ENCODE assay signal across 8 cellular contexts in genomic region chr7:50962962-50963374, GRCh38.
DNase-seq lines count a peak whose midpoint lies in the region; ATAC-seq and TF ChIP-seq lines count a peak whose summit lies in the region.

No MANE protein-coding gene starts in this region.

- no peak for TF ChIP-seq POLR2A in erythroblast (IDR thresholded peaks at IDR 0.05; ENCODE audit: low read length)

- no peak for ATAC-seq in activated naive CD4-positive, alpha-beta T cell treated with anti-CD3 and anti-CD28 coated beads, Interleukin-2, amount 50 U/mL, for 72 hours

- no peaks in the 10 kb centered on the region for H3K27me3 ChIP-seq in BE2C

- H3K36me3 Mint-ChIP-seq in activated naive CD4-positive, alpha-beta T cell treated with anti-CD3 and anti-CD28 coated beads, Interleukin-2, amount 50 U/mL, for 72 hours = peaks cover 4 to 10% of the 10 kb centered on the region in 2 donors

- H3K4me3 ChIP-seq in BE2C (ENCODE audit: low read depth, low read length) = no peak overlapping the region
- H3K4me3 ChIP-seq in HEK293 (ENCODE audit: low read depth, low read length) = no peak overlapping the region

- no peak overlapping the region for H3K27ac Mint-ChIP-seq in activated naive CD4-positive, alpha-beta T cell treated with anti-CD3 and anti-CD28 coated beads, Interleukin-2, amount 50 U/mL, for 72 hours

- H3K9me3 ChIP-seq in BE2C (no peaks in the 10 kb centered on the region), HEK293 (ENCODE audit: control insufficient read depth, insufficient read depth, low read depth, low read length) (no peaks in the 10 kb centered on the region)

- POLR2A ChIA-PET in HEK293 (lab: Yijun Ruan, JAX) = no interaction called here

- CTCF ChIA-PET in HEK293 (lab: Yijun Ruan, JAX) = interaction anchor here (0.6 to 0.9 kb wide), 2 partner anchors 267 to 404 kb away, joined by 3 to 4 read pairs; no protein-coding TSS in a partner anchor

- TF ChIP-seq CTCF in BE2C (IDR thresholded peaks at IDR 0.05; ENCODE audit: low read depth, low read length) (no peak), HEK293 (tag by site-specific recombination; IDR thresholded peaks at IDR 0.05) (no peak)

- peaks cover 8 to 13% of the 10 kb centered on the region in 2 donors for H3K9me3 Mint-ChIP-seq in activated naive CD4-positive, alpha-beta T cell treated with anti-CD3 and anti-CD28 coated beads, Interleukin-2, amount 50 U/mL, for 72 hours

- peak; percentile 65 for DNase-seq in BE2C
- peak; percentile 99 for DNase-seq in NCI-H69 (lab: John Stamatoyannopoulos, UW)
- peak; percentile 60 to 72 for DNase-seq in erythroblast (lab: John Stamatoyannopoulos, UW)
- peak; percentile 91 for DNase-seq in renal cortical epithelial cell (ENCODE audit: low read depth)
- no peak for DNase-seq in AML-193 (lab: John Stamatoyannopoulos, UW)
- no peak for DNase-seq in T-helper 2 cell
- DNase-seq in activated naive CD4-positive, alpha-beta T cell treated with anti-CD3 and anti-CD28 coated beads, Interleukin-2, amount 50 U/mL, for 72 hours (ENCODE audit: low spot score in 2 of 2) = no peak

- H3K4me1 ChIP-seq in BE2C = no peaks in the 10 kb centered on the region
- peaks cover 5% of the 10 kb centered on the region; the same call in 1 of the 2 replicates for H3K4me1 ChIP-seq in HEK293 (ENCODE audit: control insufficient read depth, insufficient read depth, low read length)

- no peak overlapping the region; the same call in 1 of the 2 replicates for H3K27ac ChIP-seq in HEK293 (ENCODE audit: extremely low read depth, low read depth, low read length)

- H3K36me3 ChIP-seq in BE2C = no peaks in the 10 kb centered on the region
- no peaks in the 10 kb centered on the region for H3K36me3 ChIP-seq in HEK293 (ENCODE audit: control insufficient read depth in 2 of 2, insufficient read depth in 1 of 2, low read length in 2 of 2)

TF ChIP-seq in HEK293, 187 proteins besides CTCF, POLR2A, EP300 and RAD21 (continues in another document):
- TF ChIP-seq ZNF19 (tag by site-specific recombination; IDR thresholded peaks at IDR 0.05; ENCODE audit: low read depth) = no peak
- TF ChIP-seq ZNF76 (tag by site-specific recombination; IDR thresholded peaks at IDR 0.05; ENCODE audit: borderline replicate concordance, low read depth) = no peak
- peak; percentile 15; the same call in 1 of the 2 replicates for TF ChIP-seq ZBTB17 (tag by site-specific recombination; IDR thresholded peaks at IDR 0.05)
- 0 out of 2 replicates have a peak, but pooled peaks have one; percentile 41 for TF ChIP-seq SP3 (tag by site-specific recombination; IDR thresholded peaks at IDR 0.05)
- no peak for TF ChIP-seq ZBTB7A (tag by site-specific recombination; IDR thresholded peaks at IDR 0.05; ENCODE audit: low read depth)
- TF ChIP-seq ZNF776 (tag by site-specific recombination; IDR thresholded peaks at IDR 0.05; ENCODE audit: borderline replicate concordance) = no peak
- no peak for TF ChIP-seq ZNF768 (tag by site-specific recombination; IDR thresholded peaks at IDR 0.05)
- no peak for TF ChIP-seq ZNF433 (tag by site-specific recombination; IDR thresholded peaks at IDR 0.05; ENCODE audit: low read depth)
- TF ChIP-seq ZBTB8A (tag by site-specific recombination; IDR thresholded peaks at IDR 0.05) = peak; percentile 90
- TF ChIP-seq RBAK (tag by site-specific recombination; IDR thresholded peaks at IDR 0.05) = no peak
- TF ChIP-seq ZNF777 (tag by site-specific recombination; IDR thresholded peaks at IDR 0.05; ENCODE audit: borderline replicate concordance) = no peak
- TF ChIP-seq ZNF791 (tag by site-specific recombination; IDR thresholded peaks at IDR 0.05) = no peak
- TF ChIP-seq ZNF837 (tag by site-specific recombination; IDR thresholded peaks at IDR 0.05) = no peak
- TF ChIP-seq ZNF311 (tag by site-specific recombination; IDR thresholded peaks at IDR 0.05; ENCODE audit: borderline replicate concordance) = no peak
- TF ChIP-seq ZIC2 (tag by site-specific recombination; IDR thresholded peaks at IDR 0.05) = peak; percentile 99
- 0 out of 2 replicates have a peak, but pooled peaks have one; percentile 48 for TF ChIP-seq KLF16 (tag by site-specific recombination; IDR thresholded peaks at IDR 0.05)
- TF ChIP-seq ZNF391 (tag by site-specific recombination; IDR thresholded peaks at IDR 0.05; ENCODE audit: borderline replicate concordance, low read depth) = no peak
- peak; percentile 55 for TF ChIP-seq PRDM10 (tag by site-specific recombination; IDR thresholded peaks at IDR 0.05)
- no peak for TF ChIP-seq ZNF426 (tag by site-specific recombination; IDR thresholded peaks at IDR 0.05)
- TF ChIP-seq FEZF1 (tag by site-specific recombination; IDR thresholded peaks at IDR 0.05) = peak; percentile 81
- no peak for TF ChIP-seq MEIS1 (CRISPR knock-in tag; IDR thresholded peaks at IDR 0.05; ENCODE audit: borderline replicate concordance)
- TF ChIP-seq ZNF155 (tag by site-specific recombination; IDR thresholded peaks at IDR 0.05) = no peak
- no peak for TF ChIP-seq ZNF544 (tag by site-specific recombination; IDR thresholded peaks at IDR 0.05)
- TF ChIP-seq GFI1B (tag by site-specific recombination; IDR thresholded peaks at IDR 0.05) = no peak
- TF ChIP-seq ZNF398 (tag by site-specific recombination; IDR thresholded peaks at IDR 0.05) = 0 out of 2 replicates have a peak, but pooled peaks have one; percentile 32
- TF ChIP-seq ZNF26 (tag by site-specific recombination; IDR thresholded peaks at IDR 0.05) = no peak
- TF ChIP-seq ZNF2 (tag by site-specific recombination; IDR thresholded peaks at IDR 0.05) = no peak
- no peak for TF ChIP-seq ZNF654 (tag by site-specific recombination; IDR thresholded peaks at IDR 0.05; ENCODE audit: low read depth)
- peak; percentile 43; the same call in 1 of the 2 replicates for TF ChIP-seq ZNF501 (tag by site-specific recombination; IDR thresholded peaks at IDR 0.05)
- TF ChIP-seq ZNF701 (tag by site-specific recombination; IDR thresholded peaks at IDR 0.05) = no peak
- TF ChIP-seq ZNF677 (tag by site-specific recombination; IDR thresholded peaks at IDR 0.05) = no peak
- peak; percentile 54 for TF ChIP-seq SCRT2 (tag by site-specific recombination; IDR thresholded peaks at IDR 0.05)

Comparison
In these comparisons a context has a peak if more than half of its experiments do, and no peak if none do; other contexts are left out.
1. DNase-seq: peak in BE2C (single experiment), NCI-H69 (single experiment), erythroblast (2 of 2) and renal cortical epithelial cell (single experiment); none in AML-193 (0 of 2), T-helper 2 cell (0 of 5) and activated naive CD4-positive, alpha-beta T cell treated with anti-CD3 and anti-CD28 coated beads, Interleukin-2, amount 50 U/mL, for 72 hours (0 of 2).